Comparison of ENCODE assay signal across 1 cellular context in the genomic region with DNA sequence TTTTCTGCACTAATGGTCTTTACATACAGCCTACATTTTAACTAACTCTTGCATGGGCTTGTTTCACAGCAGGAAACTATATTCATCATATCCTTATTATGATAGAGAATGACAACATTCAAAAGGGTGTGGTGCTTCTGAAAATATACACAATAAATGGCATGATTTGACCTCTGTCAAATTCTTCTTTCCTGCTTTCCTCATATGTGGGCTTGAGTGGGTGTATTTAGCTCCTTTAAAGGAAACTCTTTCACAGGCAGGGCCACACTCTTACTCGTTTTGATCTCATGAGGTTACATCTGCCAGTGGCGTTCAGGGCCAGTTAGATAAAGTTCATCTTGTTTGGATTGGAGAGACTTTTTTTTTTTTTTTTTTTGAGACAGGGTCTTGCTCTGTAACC.
TF ChIP-seq lines count a peak whose summit lies in the region.

No MANE protein-coding gene starts in this region.

TF ChIP-seq in HepG2, 621 proteins besides CTCF, POLR2A, EP300 and RAD21:
- no peak for TF ChIP-seq TRAFD1 (CRISPR knock-in tag; IDR thresholded peaks at IDR 0.05; ENCODE audit: borderline replicate concordance)
- TF ChIP-seq, protein P1, sequence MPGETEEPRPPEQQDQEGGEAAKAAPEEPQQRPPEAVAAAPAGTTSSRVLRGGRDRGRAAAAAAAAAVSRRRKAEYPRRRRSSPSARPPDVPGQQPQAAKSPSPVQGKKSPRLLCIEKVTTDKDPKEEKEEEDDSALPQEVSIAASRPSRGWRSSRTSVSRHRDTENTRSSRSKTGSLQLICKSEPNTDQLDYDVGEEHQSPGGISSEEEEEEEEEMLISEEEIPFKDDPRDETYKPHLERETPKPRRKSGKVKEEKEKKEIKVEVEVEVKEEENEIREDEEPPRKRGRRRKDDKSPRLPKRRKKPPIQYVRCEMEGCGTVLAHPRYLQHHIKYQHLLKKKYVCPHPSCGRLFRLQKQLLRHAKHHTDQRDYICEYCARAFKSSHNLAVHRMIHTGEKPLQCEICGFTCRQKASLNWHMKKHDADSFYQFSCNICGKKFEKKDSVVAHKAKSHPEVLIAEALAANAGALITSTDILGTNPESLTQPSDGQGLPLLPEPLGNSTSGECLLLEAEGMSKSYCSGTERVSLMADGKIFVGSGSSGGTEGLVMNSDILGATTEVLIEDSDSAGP (CRISPR knock-in tag; IDR thresholded peaks at IDR 0.05; ENCODE audit: borderline replicate concordance) = no peak
- TF ChIP-seq ZNF605 (CRISPR knock-in tag; IDR thresholded peaks at IDR 0.05) = no peak
- no peak for TF ChIP-seq IKZF1 (IDR thresholded peaks at IDR 0.05)
- TF ChIP-seq ZNF496 (CRISPR knock-in tag; IDR thresholded peaks at IDR 0.05; ENCODE audit: insufficient replicate concordance) = no peak
- no peak for TF ChIP-seq STAT6 (CRISPR knock-in tag; IDR thresholded peaks at IDR 0.05; ENCODE audit: borderline replicate concordance)
- TF ChIP-seq, protein P2, sequence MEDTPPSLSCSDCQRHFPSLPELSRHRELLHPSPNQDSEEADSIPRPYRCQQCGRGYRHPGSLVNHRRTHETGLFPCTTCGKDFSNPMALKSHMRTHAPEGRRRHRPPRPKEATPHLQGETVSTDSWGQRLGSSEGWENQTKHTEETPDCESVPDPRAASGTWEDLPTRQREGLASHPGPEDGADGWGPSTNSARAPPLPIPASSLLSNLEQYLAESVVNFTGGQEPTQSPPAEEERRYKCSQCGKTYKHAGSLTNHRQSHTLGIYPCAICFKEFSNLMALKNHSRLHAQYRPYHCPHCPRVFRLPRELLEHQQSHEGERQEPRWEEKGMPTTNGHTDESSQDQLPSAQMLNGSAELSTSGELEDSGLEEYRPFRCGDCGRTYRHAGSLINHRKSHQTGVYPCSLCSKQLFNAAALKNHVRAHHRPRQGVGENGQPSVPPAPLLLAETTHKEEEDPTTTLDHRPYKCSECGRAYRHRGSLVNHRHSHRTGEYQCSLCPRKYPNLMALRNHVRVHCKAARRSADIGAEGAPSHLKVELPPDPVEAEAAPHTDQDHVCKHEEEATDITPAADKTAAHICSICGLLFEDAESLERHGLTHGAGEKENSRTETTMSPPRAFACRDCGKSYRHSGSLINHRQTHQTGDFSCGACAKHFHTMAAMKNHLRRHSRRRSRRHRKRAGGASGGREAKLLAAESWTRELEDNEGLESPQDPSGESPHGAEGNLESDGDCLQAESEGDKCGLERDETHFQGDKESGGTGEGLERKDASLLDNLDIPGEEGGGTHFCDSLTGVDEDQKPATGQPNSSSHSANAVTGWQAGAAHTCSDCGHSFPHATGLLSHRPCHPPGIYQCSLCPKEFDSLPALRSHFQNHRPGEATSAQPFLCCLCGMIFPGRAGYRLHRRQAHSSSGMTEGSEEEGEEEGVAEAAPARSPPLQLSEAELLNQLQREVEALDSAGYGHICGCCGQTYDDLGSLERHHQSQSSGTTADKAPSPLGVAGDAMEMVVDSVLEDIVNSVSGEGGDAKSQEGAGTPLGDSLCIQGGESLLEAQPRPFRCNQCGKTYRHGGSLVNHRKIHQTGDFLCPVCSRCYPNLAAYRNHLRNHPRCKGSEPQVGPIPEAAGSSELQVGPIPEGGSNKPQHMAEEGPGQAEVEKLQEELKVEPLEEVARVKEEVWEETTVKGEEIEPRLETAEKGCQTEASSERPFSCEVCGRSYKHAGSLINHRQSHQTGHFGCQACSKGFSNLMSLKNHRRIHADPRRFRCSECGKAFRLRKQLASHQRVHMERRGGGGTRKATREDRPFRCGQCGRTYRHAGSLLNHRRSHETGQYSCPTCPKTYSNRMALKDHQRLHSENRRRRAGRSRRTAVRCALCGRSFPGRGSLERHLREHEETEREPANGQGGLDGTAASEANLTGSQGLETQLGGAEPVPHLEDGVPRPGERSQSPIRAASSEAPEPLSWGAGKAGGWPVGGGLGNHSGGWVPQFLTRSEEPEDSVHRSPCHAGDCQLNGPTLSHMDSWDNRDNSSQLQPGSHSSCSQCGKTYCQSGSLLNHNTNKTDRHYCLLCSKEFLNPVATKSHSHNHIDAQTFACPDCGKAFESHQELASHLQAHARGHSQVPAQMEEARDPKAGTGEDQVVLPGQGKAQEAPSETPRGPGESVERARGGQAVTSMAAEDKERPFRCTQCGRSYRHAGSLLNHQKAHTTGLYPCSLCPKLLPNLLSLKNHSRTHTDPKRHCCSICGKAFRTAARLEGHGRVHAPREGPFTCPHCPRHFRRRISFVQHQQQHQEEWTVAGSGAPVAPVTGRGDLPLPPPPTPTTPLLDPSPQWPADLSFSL (CRISPR knock-in tag; IDR thresholded peaks at IDR 0.05) = no peak
- no peak for TF ChIP-seq ZFP36L1 (CRISPR knock-in tag; IDR thresholded peaks at IDR 0.05)
- TF ChIP-seq TBP (CRISPR knock-in tag; IDR thresholded peaks at IDR 0.05) = no peak
- TF ChIP-seq FOXM1 (CRISPR knock-in tag; IDR thresholded peaks at IDR 0.05) = no peak
- TF ChIP-seq, protein P3, sequence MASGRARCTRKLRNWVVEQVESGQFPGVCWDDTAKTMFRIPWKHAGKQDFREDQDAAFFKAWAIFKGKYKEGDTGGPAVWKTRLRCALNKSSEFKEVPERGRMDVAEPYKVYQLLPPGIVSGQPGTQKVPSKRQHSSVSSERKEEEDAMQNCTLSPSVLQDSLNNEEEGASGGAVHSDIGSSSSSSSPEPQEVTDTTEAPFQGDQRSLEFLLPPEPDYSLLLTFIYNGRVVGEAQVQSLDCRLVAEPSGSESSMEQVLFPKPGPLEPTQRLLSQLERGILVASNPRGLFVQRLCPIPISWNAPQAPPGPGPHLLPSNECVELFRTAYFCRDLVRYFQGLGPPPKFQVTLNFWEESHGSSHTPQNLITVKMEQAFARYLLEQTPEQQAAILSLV (CRISPR knock-in tag; IDR thresholded peaks at IDR 0.05; ENCODE audit: borderline replicate concordance) = no peak
TF ChIP-seq in HepG2: peak in this region for 0.
